17 cellular contexts compared by ENCODE assay signal in the genomic region with DNA sequence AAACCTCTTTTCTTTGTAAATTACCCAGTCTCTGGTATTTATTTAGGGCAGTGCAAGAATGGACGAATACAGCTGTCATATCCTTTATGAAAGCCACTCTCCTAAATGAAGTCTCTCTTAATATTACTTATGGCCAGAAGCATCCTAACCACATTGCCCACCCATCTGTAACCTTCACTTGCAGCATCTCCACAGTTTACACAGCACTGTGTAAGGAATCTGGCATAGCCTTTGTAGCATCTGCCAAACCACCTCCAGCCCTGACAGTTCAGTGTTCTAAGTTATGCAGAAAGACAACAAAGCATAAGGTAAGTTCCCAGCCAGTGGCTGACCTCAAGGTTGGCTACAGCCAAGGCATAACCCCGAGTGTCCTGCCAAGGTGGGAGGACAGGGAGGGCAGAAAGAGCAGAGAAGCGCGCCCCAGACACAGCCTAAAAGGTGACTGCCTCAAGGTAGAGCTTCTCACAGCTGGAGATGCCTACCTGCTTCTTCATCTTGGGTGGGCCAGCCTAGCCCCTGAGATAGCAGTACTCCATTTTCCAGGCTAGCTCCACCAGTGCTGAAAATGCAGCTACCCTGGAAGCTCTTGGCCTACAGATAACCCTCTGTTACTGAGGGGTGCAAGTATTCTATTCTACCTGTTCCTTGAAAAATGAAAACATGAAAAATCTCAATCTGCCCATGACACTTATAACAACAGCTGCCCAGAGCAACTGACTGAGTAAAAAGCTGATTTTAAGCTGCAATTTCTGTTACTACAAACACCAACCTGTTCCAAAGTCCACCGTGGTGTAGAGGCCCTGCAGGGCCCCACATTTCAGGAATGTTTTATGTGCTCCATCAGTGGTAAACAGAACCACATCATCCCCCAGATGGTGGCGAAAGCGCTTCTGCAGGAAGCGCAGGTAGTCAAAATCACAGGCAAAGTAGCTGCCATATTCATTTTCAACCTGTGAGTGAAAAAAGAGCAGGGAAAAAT. TPM values are rescaled to one million over a fixed set of nuclear protein-coding genes. Genes with fewer than 3 reads are reported as not detected.
A peak's percentile ranks its signal among the peaks of the same experiment; 100 is the strongest.
DNase-seq lines count a peak whose midpoint lies in the region; ATAC-seq, FAIRE-seq and TF ChIP-seq lines count a peak whose summit lies in the region.
"Had no signal": no experiment of that assay in that cellular context is flagged by ENCODE, and none has a peak within 500 bp of the region (broad histone marks: within the 10 kb centered on the region; RNA-seq: fewer than 3 reads in every experiment).

No MANE protein-coding gene starts in this region.

- DNase-seq in GM12891 (ENCODE audit: insufficient read length, low spot score) (no peak), AML-193 (lab: John Stamatoyannopoulos, UW) (no peak), NK-92 (lab: John Stamatoyannopoulos, UW; ENCODE audit: unreplicated experiment) (no peak), NCI-H2081 treated with DMSO at 0.1 percent for 48 hours (lab: John Stamatoyannopoulos, UW) (no peak)
- DNase-seq in effector memory CD4-positive, alpha-beta T cell: no peak
- DNase-seq: activated CD4-positive, alpha-beta T cell treated with anti-CD3 and anti-CD28 coated beads for 48 hours; activated naive CD4-positive, alpha-beta T cell treated with Interleukin-2 at 50 U/mL for 16 hours; GDM1; head of caudate nucleus; left ventricle myocardium inferior; naive thymus-derived CD8-positive, alpha-beta T cell; NCI-H1092; NCI-H446 treated with DMSO at 0.1 percent for 48 hours had no signal

- H3K27me3 ChIP-seq in effector memory CD4-positive, alpha-beta T cell (replicated peaks; ENCODE audit: control insufficient read depth, insufficient read depth, low read length, poor library complexity, severe bottlenecking): no peaks in the 10 kb centered on the region

- ATAC-seq in GM21390 (IDR thresholded peaks at IDR 0.05; ENCODE audit: unreplicated experiment): peak; percentile 53
- ATAC-seq in HG03575 (IDR thresholded peaks at IDR 0.05; ENCODE audit: extremely low read depth, insufficient number of reproducible peaks, low FRiP score, unreplicated experiment): peak; percentile 58
- no peak for ATAC-seq in HG03045 (IDR thresholded peaks at IDR 0.05; ENCODE audit: unreplicated experiment)
- ATAC-seq: naive thymus-derived CD8-positive, alpha-beta T cell had no signal

- H3K4me1 ChIP-seq in effector memory CD4-positive, alpha-beta T cell (ENCODE audit: control insufficient read depth, insufficient read depth, low read length, poor library complexity, severe bottlenecking): peaks cover 80% of the 10 kb centered on the region

- TF ChIP-seq POLR2A in GM12891 (IDR thresholded peaks at IDR 0.05; ENCODE audit: low read depth, low read length): no peak

- no peaks in the 10 kb centered on the region for H3K9me3 ChIP-seq in effector memory CD4-positive, alpha-beta T cell (ENCODE audit: control insufficient read depth, low read length)
- H3K9me3 ChIP-seq: left ventricle myocardium inferior had no signal

- peak overlapping the region; percentile 29 for H3K27ac ChIP-seq in effector memory CD4-positive, alpha-beta T cell (ENCODE audit: insufficient read depth, low read length, poor library complexity, severe bottlenecking)
- H3K27ac ChIP-seq: C4-2B, left ventricle myocardium inferior had no signal

- peaks cover 12% of the 10 kb centered on the region for H3K36me3 ChIP-seq in effector memory CD4-positive, alpha-beta T cell (ENCODE audit: control insufficient read depth, insufficient read depth, low read length)

- peak; percentile 90 for FAIRE-seq in GM12891 (lab: Jason Lieb, UNC)

- no peak overlapping the region for H3K4me3 ChIP-seq in effector memory CD4-positive, alpha-beta T cell (ENCODE audit: insufficient read depth, low read depth, low read length, poor library complexity, severe bottlenecking)
- H3K4me3 ChIP-seq: left ventricle myocardium inferior had no signal

TF ChIP-seq in GM12891, 5 proteins besides CTCF, POLR2A, EP300 and RAD21:
- TF ChIP-seq PAX5 (IDR thresholded peaks at IDR 0.05; ENCODE audit: insufficient read depth, low read length, severe bottlenecking) (no peak), TAF1 (IDR thresholded peaks at IDR 0.05; ENCODE audit: low read depth, low read length) (no peak), POLR2AphosphoS5 (IDR thresholded peaks at IDR 0.05; ENCODE audit: low read depth, low read length) (no peak), SPI1 (IDR thresholded peaks at IDR 0.05; ENCODE audit: low read depth, low read length) (no peak), POU2F2 (IDR thresholded peaks at IDR 0.05; ENCODE audit: low read depth, low read length) (no peak)

RNA-seq across cellular contexts. Expression of gene GLB1, which starts 39.3 kb away (rescaled TPM):
- 19.7 TPM for polyA plus RNA-seq in GM12891 (2012; ENCODE audit: low read depth, missing spikeins)

RNA-seq across cellular contexts. Expression of gene TMPPE, which starts 39.3 kb away (rescaled TPM):
- polyA plus RNA-seq in GM12891 (2012; ENCODE audit: low read depth, missing spikeins): 0.74 TPM

RNA-seq across cellular contexts. Expression of gene CRTAP, which starts 56.2 kb away (rescaled TPM):
- polyA plus RNA-seq in GM12891 (2012; ENCODE audit: low read depth, missing spikeins): 8.4 TPM
